In the genomic region with DNA sequence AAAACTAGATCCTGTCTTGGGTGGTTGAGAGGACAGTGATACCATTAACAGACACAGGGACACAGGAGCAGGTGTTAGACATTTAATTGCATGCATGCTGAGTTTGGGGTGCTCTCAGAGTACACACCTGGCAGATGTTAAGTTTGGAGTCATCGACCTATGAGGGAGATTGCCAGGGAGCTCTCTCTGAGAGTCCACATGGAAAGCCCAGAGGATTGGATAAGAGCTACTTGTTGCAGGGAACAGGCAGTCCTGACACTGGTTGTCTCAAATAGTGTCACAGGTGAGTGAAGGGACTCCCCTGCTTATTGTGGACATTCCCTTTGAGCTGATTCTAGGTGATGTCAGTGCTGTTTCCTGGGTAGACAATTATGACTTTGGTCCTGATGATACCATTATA, we compare ENCODE assay signal across 14 cellular contexts. TPM values are rescaled to one million over a fixed set of nuclear protein-coding genes. Genes with fewer than 3 reads are reported as not detected.
DNase-seq lines count a peak whose midpoint lies in the region; ATAC-seq and TF ChIP-seq lines count a peak whose summit lies in the region.
"Had no signal": no experiment of that assay in that cellular context is flagged by ENCODE, and none has a peak within 500 bp of the region (broad histone marks: within the 10 kb centered on the region; RNA-seq: fewer than 3 reads in every experiment).

No MANE protein-coding gene starts in this region.

- H3K36me3 Mint-ChIP-seq in activated CD4-positive, alpha-beta T cell treated with anti-CD3 and anti-CD28 coated beads for 36 hours (ENCODE audit: low read depth): no peaks in the 10 kb centered on the region
- H3K36me3 Mint-ChIP-seq in brain: peaks cover 30% of the 10 kb centered on the region

- no peaks in the 10 kb centered on the region for H3K9me3 Mint-ChIP-seq in activated CD4-positive, alpha-beta T cell treated with anti-CD3 and anti-CD28 coated beads for 36 hours (ENCODE audit: low read depth)
- no peaks in the 10 kb centered on the region for H3K9me3 Mint-ChIP-seq in brain

- no peak for TF ChIP-seq RAD21 in neural cell (conservative IDR thresholded peaks at IDR 0.05)

- no peaks in the 10 kb centered on the region for H3F3A ChIP-seq in neural cell (ENCODE audit: insufficient read depth, low read length, poor library complexity, severe bottlenecking)

- no peaks in the 10 kb centered on the region for H3K27me3 Mint-ChIP-seq in activated CD4-positive, alpha-beta T cell treated with anti-CD3 and anti-CD28 coated beads for 36 hours
- peaks cover 15% of the 10 kb centered on the region for H3K27me3 Mint-ChIP-seq in brain

- H3K4me3 Mint-ChIP-seq in activated CD4-positive, alpha-beta T cell treated with anti-CD3 and anti-CD28 coated beads for 36 hours: no peak overlapping the region
- H3K4me3 Mint-ChIP-seq in brain: peak overlapping the region; percentile 14 to 99 (median 98)

- H3K36me3 ChIP-seq in neural cell (ENCODE audit: insufficient read depth, low read length) (no peaks in the 10 kb centered on the region), WERI-Rb-1 (peaks cover 4% of the 10 kb centered on the region; the same call in 1 of the 2 replicates)

- H2AFZ ChIP-seq in neural cell (ENCODE audit: low read depth, low read length): no peak overlapping the region

- H3K9me3 ChIP-seq in neural cell (ENCODE audit: low read length) (no peaks in the 10 kb centered on the region), WERI-Rb-1 (ENCODE audit: severe bottlenecking) (no peaks in the 10 kb centered on the region)

- H3K27ac ChIP-seq in neural cell (ENCODE audit: low read length) (no peak overlapping the region), WERI-Rb-1 (no peak overlapping the region)

- CTCF ChIA-PET in activated CD4-positive, alpha-beta T cell treated with anti-CD3 and anti-CD28 coated beads for 36 hours (lab: Charles Lee): interaction anchor here (0.6 kb wide), 1 partner anchor 486 kb away, joined by 3 read pairs; no protein-coding TSS in a partner anchor

- peak; percentile 43 for ATAC-seq in activated CD4-positive, alpha-beta T cell treated with anti-CD3 and anti-CD28 coated beads for 36 hours
- no peak for ATAC-seq in HG03097 (IDR thresholded peaks at IDR 0.05; ENCODE audit: low FRiP score, unreplicated experiment)

- H3K4me1 Mint-ChIP-seq in activated CD4-positive, alpha-beta T cell treated with anti-CD3 and anti-CD28 coated beads for 36 hours: peaks cover 26% of the 10 kb centered on the region
- peaks cover 35% of the 10 kb centered on the region for H3K4me1 Mint-ChIP-seq in brain

- H3K9me2 ChIP-seq in neural cell (ENCODE audit: insufficient read depth, low read length): no peaks in the 10 kb centered on the region

- intact Hi-C loops in activated CD4-positive, alpha-beta T cell treated with anti-CD3 and anti-CD28 coated beads for 36 hours (cut with DNase I, micrococcal nuclease): loop anchor here (2.0 to 10.0 kb wide), 4 partner anchors 299 to 1077 kb away; a partner anchor contains a TSS

- no peak for DNase-seq in activated CD4-positive, alpha-beta T cell treated with anti-CD3 and anti-CD28 coated beads for 36 hours
- DNase-seq in activated CD4-positive, alpha-beta T cell treated with anti-CD3 and anti-CD28 coated beads for 1 hour: no peak
- peak; percentile 23 for DNase-seq in NCI-H146 (lab: John Stamatoyannopoulos, UW)
- no peak for DNase-seq in DMS53 (lab: John Stamatoyannopoulos, UW)
- DNase-seq in WERI-Rb-1: no peak
- DNase-seq: activated CD8-positive, alpha-beta memory T cell treated with anti-CD3 and anti-CD28 coated beads for 24 hours; activated gamma-delta T cell; EL; NCI-H1930; substantia nigra; SW 1271 had no signal

- H3K27me3 ChIP-seq in neural cell (ENCODE audit: insufficient read depth, low read depth, low read length) (no peaks in the 10 kb centered on the region), WERI-Rb-1 (ENCODE audit: insufficient read depth, low read depth, severe bottlenecking) (no peaks in the 10 kb centered on the region)

- H3K4me3 ChIP-seq in neural cell (ENCODE audit: low read length) (peak overlapping the region; percentile 97), WERI-Rb-1 (ENCODE audit: low read depth, low read length) (no peak overlapping the region)

- TF ChIP-seq CTCF in brain (conservative IDR thresholded peaks at IDR 0.05) (no peak), neural cell (IDR thresholded peaks at IDR 0.05; ENCODE audit: poor library complexity, severe bottlenecking) (no peak), WERI-Rb-1 (IDR thresholded peaks at IDR 0.05; ENCODE audit: low read depth, low read length) (no peak)

- no peaks in the 10 kb centered on the region for H4K20me1 ChIP-seq in neural cell (ENCODE audit: insufficient read depth)

- POLR2A ChIA-PET in activated CD4-positive, alpha-beta T cell treated with anti-CD3 and anti-CD28 coated beads for 36 hours (lab: Charles Lee): no interaction called here

- peaks cover 33% of the 10 kb centered on the region for H3K79me2 ChIP-seq in neural cell (replicated peaks; ENCODE audit: insufficient read depth, low read length)

- H3K27ac Mint-ChIP-seq in activated CD4-positive, alpha-beta T cell treated with anti-CD3 and anti-CD28 coated beads for 36 hours: no peak overlapping the region
- no peak overlapping the region for H3K27ac Mint-ChIP-seq in brain

- no peak for TF ChIP-seq EP300 in neural cell (conservative IDR thresholded peaks at IDR 0.05; ENCODE audit: poor library complexity, severe bottlenecking)

- H3K9ac ChIP-seq in neural cell (ENCODE audit: low read length): no peak overlapping the region

- no peak overlapping the region for H3K4me2 ChIP-seq in neural cell (ENCODE audit: low read length)

TF ChIP-seq in neural cell, 6 proteins besides CTCF, POLR2A, EP300 and RAD21:
- TF ChIP-seq TAF1 (IDR thresholded peaks at IDR 0.05; ENCODE audit: low read depth) (no peak), SMC3 (conservative IDR thresholded peaks at IDR 0.05; ENCODE audit: poor library complexity) (no peak), POLR2AphosphoS5 (IDR thresholded peaks at IDR 0.05) (no peak), EZH2 (IDR thresholded peaks at IDR 0.05; ENCODE audit: borderline replicate concordance, insufficient read depth, low read length, poor library complexity, severe bottlenecking) (no peak), MXI1 (conservative IDR thresholded peaks at IDR 0.05; ENCODE audit: poor library complexity, severe bottlenecking) (no peak)
- TF ChIP-seq, protein P1, sequence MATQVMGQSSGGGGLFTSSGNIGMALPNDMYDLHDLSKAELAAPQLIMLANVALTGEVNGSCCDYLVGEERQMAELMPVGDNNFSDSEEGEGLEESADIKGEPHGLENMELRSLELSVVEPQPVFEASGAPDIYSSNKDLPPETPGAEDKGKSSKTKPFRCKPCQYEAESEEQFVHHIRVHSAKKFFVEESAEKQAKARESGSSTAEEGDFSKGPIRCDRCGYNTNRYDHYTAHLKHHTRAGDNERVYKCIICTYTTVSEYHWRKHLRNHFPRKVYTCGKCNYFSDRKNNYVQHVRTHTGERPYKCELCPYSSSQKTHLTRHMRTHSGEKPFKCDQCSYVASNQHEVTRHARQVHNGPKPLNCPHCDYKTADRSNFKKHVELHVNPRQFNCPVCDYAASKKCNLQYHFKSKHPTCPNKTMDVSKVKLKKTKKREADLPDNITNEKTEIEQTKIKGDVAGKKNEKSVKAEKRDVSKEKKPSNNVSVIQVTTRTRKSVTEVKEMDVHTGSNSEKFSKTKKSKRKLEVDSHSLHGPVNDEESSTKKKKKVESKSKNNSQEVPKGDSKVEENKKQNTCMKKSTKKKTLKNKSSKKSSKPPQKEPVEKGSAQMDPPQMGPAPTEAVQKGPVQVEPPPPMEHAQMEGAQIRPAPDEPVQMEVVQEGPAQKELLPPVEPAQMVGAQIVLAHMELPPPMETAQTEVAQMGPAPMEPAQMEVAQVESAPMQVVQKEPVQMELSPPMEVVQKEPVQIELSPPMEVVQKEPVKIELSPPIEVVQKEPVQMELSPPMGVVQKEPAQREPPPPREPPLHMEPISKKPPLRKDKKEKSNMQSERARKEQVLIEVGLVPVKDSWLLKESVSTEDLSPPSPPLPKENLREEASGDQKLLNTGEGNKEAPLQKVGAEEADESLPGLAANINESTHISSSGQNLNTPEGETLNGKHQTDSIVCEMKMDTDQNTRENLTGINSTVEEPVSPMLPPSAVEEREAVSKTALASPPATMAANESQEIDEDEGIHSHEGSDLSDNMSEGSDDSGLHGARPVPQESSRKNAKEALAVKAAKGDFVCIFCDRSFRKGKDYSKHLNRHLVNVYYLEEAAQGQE (IDR thresholded peaks at IDR 0.05; ENCODE audit: borderline replicate concordance): no peak

RNA-seq across cellular contexts. Expression of a gene that starts 3.1 kb away (rescaled TPM):
- 1 to 10 TPM; 6.8 to 7.6 TPM for total RNA-seq in activated CD4-positive, alpha-beta T cell treated with anti-CD3 and anti-CD28 coated beads for 36 hours
- polyA plus RNA-seq in brain (ENCODE audit: insufficient read depth, low read depth, low replicate concordance) (24.3 TPM), neural cell (27.5 and 29.0 TPM in 2 replicates)
- 83.8 and 94.8 TPM in 2 replicates for polyA minus RNA-seq in neural cell
